7 cellular contexts compared by ENCODE assay signal in genomic region chr3:122742234-122742633, GRCh38.
"Had no signal": no experiment of that assay in that cellular context is flagged by ENCODE, and none has a peak within 500 bp of the region (broad histone marks: within the 10 kb centered on the region; RNA-seq: fewer than 3 reads in every experiment).

No MANE protein-coding gene starts in this region.

- DNase-seq: GDM1, GF-D8 had no signal

- ATAC-seq: GM12878 had no signal

- H3K4me3 ChIP-seq: GM12878 had no signal

- FAIRE-seq: GM12878, GM12891, GM12892, GM18507, GM19239 had no signal
